ENCODE assay signal across 1 cellular context in genomic region chr14:67583711-67584644, GRCh38.
A peak's percentile ranks its signal among the peaks of the same experiment; 100 is the strongest.
TF ChIP-seq lines count a peak whose summit lies in the region.

No MANE protein-coding gene starts in this region.

TF ChIP-seq in IMR-90, 13 proteins besides CTCF, POLR2A, EP300 and RAD21:
- TF ChIP-seq USF2 (IDR thresholded peaks at IDR 0.05; ENCODE audit: low read depth, low read length): no peak
- peak; percentile 82 for TF ChIP-seq SMC3 (IDR thresholded peaks at IDR 0.05; ENCODE audit: low read depth, low read length)
- TF ChIP-seq CHD1 (IDR thresholded peaks at IDR 0.05; ENCODE audit: low read depth, low read length): no peak
